ENCODE assay signal across 7 cellular contexts in the genomic region with DNA sequence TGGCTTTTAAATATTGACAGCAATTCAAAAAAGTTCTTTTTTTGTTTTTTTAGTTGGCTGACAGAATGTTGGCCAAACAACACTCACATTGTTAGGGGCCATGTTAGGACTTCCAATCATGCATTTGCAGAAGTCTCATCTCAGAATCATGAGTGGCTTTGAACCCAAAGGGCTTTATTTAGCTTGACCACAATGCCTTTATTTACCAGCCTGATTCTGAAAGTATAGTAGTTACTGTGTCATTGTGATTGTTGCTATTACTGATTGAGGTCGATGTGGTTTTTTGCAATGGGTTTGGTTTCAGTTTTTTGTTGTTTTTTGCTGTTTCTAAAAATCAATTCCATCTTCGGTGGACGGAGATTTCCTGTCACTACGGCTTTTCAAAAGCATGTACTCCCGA. TPM values are rescaled to one million over a fixed set of nuclear protein-coding genes. Genes with fewer than 3 reads are reported as not detected.
DNase-seq lines count a peak whose midpoint lies in the region; ATAC-seq and TF ChIP-seq lines count a peak whose summit lies in the region.

No MANE protein-coding gene starts in this region.

- 70 to 78% (median 75%) methylated on average over 5 of the region's 5 CpGs for WGBS in ovary, 3 donors

- intact Hi-C loops in ovary (cut with DNase I) = no loop called here

- no peaks in the 10 kb centered on the region for H3K9me3 ChIP-seq in ovary

- no peak for TF ChIP-seq EP300 in ovary (IDR thresholded peaks at IDR 0.05)

- no peaks in the 10 kb centered on the region for H3K4me1 ChIP-seq in ovary (ENCODE audit: insufficient read depth)

- H3K27me3 ChIP-seq in ovary = no peaks in the 10 kb centered on the region

- TF ChIP-seq POLR2A in ovary (IDR thresholded peaks at IDR 0.05) = no peak

- TF ChIP-seq CTCF in ovary (IDR thresholded peaks at IDR 0.05) = no peak

- DNase-seq in GM19238 (ENCODE audit: insufficient read length, low spot score) = peak; percentile 46
- peak; percentile 15 for DNase-seq in M059J (ENCODE audit: low read depth)
- DNase-seq in stromal cell of bone marrow (ENCODE audit: low read depth) = peak; percentile 57
- no peak for DNase-seq in ovary
- DNase-seq in NCI-H524 treated with DMSO at 0.1 percent for 48 hours (lab: John Stamatoyannopoulos, UW) = no peak
- no peak for DNase-seq in NCI-H2227 treated with DMSO at 0.1 percent for 48 hours (lab: John Stamatoyannopoulos, UW)

- no peak overlapping the region for H3K27ac ChIP-seq in ovary

- peak; percentile 94 for ATAC-seq in HG02642 (IDR thresholded peaks at IDR 0.05; ENCODE audit: poor library complexity, unreplicated experiment)

- no peak overlapping the region for H3K4me3 ChIP-seq in ovary

- H3K36me3 ChIP-seq in ovary = no peaks in the 10 kb centered on the region

RNA-seq across cellular contexts. Expression of a gene that starts 7.2 kb away (rescaled TPM):
- total RNA-seq in M059J (2014; rRNA removed; shearing (Covaris generic)) = 0.74 and 1.6 TPM in 2 replicates
- 1 to 10 TPM in 4 of 7 donors, under 1 TPM in 2, not detected in 1; 0.36 to 2.5 (median 2.3) TPM for total RNA-seq in ovary
- 10 to 100 TPM in 1 of 2 donors, under 1 TPM in 1; 0.33 to 10.3 TPM for polyA plus RNA-seq in ovary

RNA-seq across cellular contexts. Expression of a gene that starts 10.3 kb away (rescaled TPM):
- 0.12 and 0.86 TPM in 2 replicates for total RNA-seq in M059J (2014; rRNA removed; shearing (Covaris generic))
- total RNA-seq in ovary = 100 to 1,000 TPM in 1 of 7 donors, 10 to 100 TPM in 1, 1 to 10 TPM in 3, under 1 TPM in 2; 0.81 to 126 (median 1.3) TPM
- polyA plus RNA-seq in ovary = 1,000 to 10,000 TPM in 1 of 2 donors, 1 to 10 TPM in 1; 1.4 to 1,570 TPM

Comparison
In these comparisons a context has a peak if more than half of its experiments do, and no peak if none do; other contexts are left out.
1. DNase-seq: peak in GM19238 (single experiment), M059J (single experiment) and stromal cell of bone marrow (single experiment); none in ovary (0 of 5), NCI-H524 treated with DMSO at 0.1 percent for 48 hours (single experiment) and NCI-H2227 treated with DMSO at 0.1 percent for 48 hours (single experiment).